In the genomic region with DNA sequence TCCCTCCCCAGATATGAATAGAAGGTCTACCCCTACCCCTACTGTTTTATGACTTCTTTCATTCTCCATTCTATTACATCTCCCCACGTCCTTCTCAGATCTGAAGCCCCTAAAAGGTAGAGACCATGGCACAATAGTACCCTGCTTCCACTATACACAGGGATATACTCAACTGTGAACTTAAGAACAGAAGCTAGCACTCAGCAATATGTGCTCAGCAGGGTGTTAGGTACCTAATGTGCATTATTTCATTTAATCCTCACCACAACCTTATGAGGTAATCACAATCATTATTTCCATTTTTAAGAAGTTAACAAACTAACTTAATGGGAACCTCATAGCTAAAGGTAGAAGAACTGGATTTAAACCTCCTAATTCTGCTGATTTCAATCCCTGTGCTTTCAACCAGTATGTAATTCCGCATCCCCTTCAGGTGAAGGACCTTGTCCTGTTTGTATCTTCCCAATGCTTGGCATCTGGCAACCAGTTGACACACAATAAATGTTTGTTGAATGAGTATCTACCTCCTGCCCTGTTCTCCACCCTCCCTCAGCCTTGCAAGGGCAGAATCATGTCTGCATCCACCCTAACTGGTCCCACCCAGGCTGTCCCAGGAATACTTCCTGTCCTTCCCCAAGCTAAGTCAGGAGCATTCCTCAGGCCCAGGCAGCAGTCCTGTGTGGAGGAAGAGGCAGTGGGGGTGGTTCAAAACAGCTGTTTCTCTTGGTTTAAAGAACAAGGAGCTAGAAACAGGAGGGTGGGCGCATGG, we compare ENCODE assay signal across 2 cellular contexts.
A peak's percentile ranks its signal among the peaks of the same experiment; 100 is the strongest.
TF ChIP-seq lines count a peak whose summit lies in the region.

No MANE protein-coding gene starts in this region.

TF ChIP-seq in IMR-90, 13 proteins besides CTCF, POLR2A, EP300 and RAD21:
- TF ChIP-seq RCOR1 (IDR thresholded peaks at IDR 0.05; ENCODE audit: insufficient replicate concordance, low read length) (no peak), RFX5 (IDR thresholded peaks at IDR 0.05; ENCODE audit: low read depth, low read length) (no peak), CHD1 (IDR thresholded peaks at IDR 0.05; ENCODE audit: low read depth, low read length) (no peak), BHLHE40 (IDR thresholded peaks at IDR 0.05; ENCODE audit: low read depth, low read length) (no peak), MAFK (IDR thresholded peaks at IDR 0.05; ENCODE audit: low read depth, low read length) (no peak), SMC3 (IDR thresholded peaks at IDR 0.05; ENCODE audit: low read depth, low read length) (no peak), CEBPB (IDR thresholded peaks at IDR 0.05; ENCODE audit: low read depth, low read length) (no peak), MAZ (IDR thresholded peaks at IDR 0.05; ENCODE audit: borderline replicate concordance, low read depth, low read length) (no peak), NFE2L2 (IDR thresholded peaks at IDR 0.05; ENCODE audit: low read depth, low read length) (no peak), MXI1 (IDR thresholded peaks at IDR 0.05; ENCODE audit: borderline replicate concordance, low read depth, low read length) (no peak), FOS (IDR thresholded peaks at IDR 0.05; ENCODE audit: low read depth, low read length) (no peak)
- TF ChIP-seq, protein P1, sequence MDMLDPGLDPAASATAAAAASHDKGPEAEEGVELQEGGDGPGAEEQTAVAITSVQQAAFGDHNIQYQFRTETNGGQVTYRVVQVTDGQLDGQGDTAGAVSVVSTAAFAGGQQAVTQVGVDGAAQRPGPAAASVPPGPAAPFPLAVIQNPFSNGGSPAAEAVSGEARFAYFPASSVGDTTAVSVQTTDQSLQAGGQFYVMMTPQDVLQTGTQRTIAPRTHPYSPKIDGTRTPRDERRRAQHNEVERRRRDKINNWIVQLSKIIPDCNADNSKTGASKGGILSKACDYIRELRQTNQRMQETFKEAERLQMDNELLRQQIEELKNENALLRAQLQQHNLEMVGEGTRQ (IDR thresholded peaks at IDR 0.05; ENCODE audit: low read depth, low read length) = no peak
- TF ChIP-seq, protein P2, sequence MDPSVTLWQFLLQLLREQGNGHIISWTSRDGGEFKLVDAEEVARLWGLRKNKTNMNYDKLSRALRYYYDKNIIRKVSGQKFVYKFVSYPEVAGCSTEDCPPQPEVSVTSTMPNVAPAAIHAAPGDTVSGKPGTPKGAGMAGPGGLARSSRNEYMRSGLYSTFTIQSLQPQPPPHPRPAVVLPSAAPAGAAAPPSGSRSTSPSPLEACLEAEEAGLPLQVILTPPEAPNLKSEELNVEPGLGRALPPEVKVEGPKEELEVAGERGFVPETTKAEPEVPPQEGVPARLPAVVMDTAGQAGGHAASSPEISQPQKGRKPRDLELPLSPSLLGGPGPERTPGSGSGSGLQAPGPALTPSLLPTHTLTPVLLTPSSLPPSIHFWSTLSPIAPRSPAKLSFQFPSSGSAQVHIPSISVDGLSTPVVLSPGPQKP (IDR thresholded peaks at IDR 0.05; ENCODE audit: borderline replicate concordance, low read depth, low read length) = no peak

TF ChIP-seq in K562, 482 proteins besides CTCF, POLR2A, EP300 and RAD21:
- TF ChIP-seq, protein P3, sequence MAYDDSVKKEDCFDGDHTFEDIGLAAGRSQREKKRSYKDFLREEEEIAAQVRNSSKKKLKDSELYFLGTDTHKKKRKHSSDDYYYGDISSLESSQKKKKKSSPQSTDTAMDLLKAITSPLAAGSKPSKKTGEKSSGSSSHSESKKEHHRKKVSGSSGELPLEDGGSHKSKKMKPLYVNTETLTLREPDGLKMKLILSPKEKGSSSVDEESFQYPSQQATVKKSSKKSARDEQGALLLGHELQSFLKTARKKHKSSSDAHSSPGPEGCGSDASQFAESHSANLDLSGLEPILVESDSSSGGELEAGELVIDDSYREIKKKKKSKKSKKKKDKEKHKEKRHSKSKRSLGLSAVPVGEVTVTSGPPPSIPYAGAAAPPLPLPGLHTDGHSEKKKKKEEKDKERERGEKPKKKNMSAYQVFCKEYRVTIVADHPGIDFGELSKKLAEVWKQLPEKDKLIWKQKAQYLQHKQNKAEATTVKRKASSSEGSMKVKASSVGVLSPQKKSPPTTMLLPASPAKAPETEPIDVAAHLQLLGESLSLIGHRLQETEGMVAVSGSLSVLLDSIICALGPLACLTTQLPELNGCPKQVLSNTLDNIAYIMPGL (CRISPR knock-in tag; IDR thresholded peaks at IDR 0.05) = no peak
- peak; percentile 24 for TF ChIP-seq DACH1 (IDR thresholded peaks at IDR 0.05; ENCODE audit: partially characterized antibody)
